ENCODE assay signal across 12 cellular contexts in the genomic region with DNA sequence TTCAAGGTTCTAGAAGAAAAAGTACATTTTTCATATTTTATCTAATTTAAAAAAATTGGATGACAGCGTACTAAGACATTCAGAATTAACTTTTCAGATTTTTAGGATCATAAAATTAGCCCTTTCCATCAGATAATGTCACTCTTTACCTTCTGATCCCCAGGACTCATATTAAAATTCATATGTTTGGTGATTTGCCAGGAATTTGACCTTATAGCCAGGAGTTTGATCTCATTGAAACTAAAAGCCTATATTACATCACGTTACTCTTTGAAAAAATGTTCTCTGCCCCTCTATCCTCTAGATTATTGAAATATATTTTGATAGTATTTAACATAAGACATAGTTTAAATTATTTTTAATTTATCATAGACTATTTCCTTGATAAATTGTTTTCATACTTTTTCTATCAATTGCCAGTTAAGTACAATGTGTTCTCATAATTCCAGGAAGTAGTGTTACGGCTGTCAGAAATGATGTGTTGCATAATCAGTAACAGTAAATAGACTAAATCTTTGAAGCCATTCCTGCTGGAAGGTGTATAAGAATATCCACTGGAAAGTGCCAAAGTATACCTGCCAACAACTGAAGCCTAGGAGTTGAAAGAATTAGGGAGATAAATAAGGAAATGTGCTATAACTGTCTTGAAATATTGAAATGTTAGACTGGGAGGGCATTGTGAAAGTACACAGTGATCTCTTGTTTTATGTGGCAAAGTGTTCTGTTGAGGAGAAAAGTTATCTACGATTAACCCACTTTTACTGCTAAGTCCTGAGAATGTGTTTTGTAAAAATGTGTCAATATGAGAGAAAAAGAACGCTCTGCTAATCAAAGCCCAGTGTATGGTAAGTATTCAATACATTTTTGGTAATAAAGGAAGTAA. TPM values are rescaled to one million over a fixed set of nuclear protein-coding genes. Genes with fewer than 3 reads are reported as not detected.
A peak's percentile ranks its signal among the peaks of the same experiment; 100 is the strongest.
DNase-seq lines count a peak whose midpoint lies in the region; ATAC-seq and TF ChIP-seq lines count a peak whose summit lies in the region.
"Had no signal": no experiment of that assay in that cellular context is flagged by ENCODE, and none has a peak within 500 bp of the region (broad histone marks: within the 10 kb centered on the region; RNA-seq: fewer than 3 reads in every experiment).

No MANE protein-coding gene starts in this region.

- H3F3A ChIP-seq in neural progenitor cell (ENCODE audit: low read depth), result no peaks in the 10 kb centered on the region

- ATAC-seq in right lobe of liver (peak; percentile 84 to 95 (median 88)), thoracic aorta (ENCODE audit: insufficient number of reproducible peaks, low FRiP score, low read depth) (no peak)

- intact Hi-C loops in right lobe of liver (cut with DNase I), result no loop called here

- no peak overlapping the region for H3K4me3 Mint-ChIP-seq in neural progenitor cell
- H3K4me3 Mint-ChIP-seq: activated naive CD8-positive, alpha-beta T cell treated with anti-CD3 and anti-CD28 coated beads for 36 hours; naive B cell had no signal

- H3K4me1 ChIP-seq in OCI-LY3 (ENCODE audit: low read length) (no peaks in the 10 kb centered on the region), right lobe of liver (peaks cover 0 to 12% (median 2%) of the 10 kb centered on the region in 4 donors), thoracic aorta (ENCODE audit: control insufficient read depth in 1 of 2, low read depth in 2 of 2) (peaks cover 10 to 21% of the 10 kb centered on the region in 2 donors), neural progenitor cell (no peaks in the 10 kb centered on the region)

- H3K4me3 ChIP-seq in OCI-LY3 (ENCODE audit: low read length) (no peak overlapping the region), right lobe of liver (peak overlapping the region in 2 of 3 donors; percentile 1 to 4), thoracic aorta (peak overlapping the region; percentile 24), neural progenitor cell (no peak overlapping the region)

- H3K9me3 Mint-ChIP-seq in neural progenitor cell, result no peaks in the 10 kb centered on the region
- H3K9me3 Mint-ChIP-seq: activated naive CD8-positive, alpha-beta T cell treated with anti-CD3 and anti-CD28 coated beads for 36 hours had no signal

- no peaks in the 10 kb centered on the region for H3K27me3 Mint-ChIP-seq in neural progenitor cell (ENCODE audit: insufficient read depth, low read depth)
- H3K27me3 Mint-ChIP-seq: activated naive CD8-positive, alpha-beta T cell treated with anti-CD3 and anti-CD28 coated beads for 36 hours; naive B cell had no signal

- H3K27ac ChIP-seq in OCI-LY3 (ENCODE audit: low read length) (no peak overlapping the region), right lobe of liver (peak overlapping the region; percentile 6 to 61 (median 58)), thoracic aorta (peak overlapping the region; percentile 61 to 68), neural progenitor cell (no peak overlapping the region)

- H3K27me3 ChIP-seq in OCI-LY3 (ENCODE audit: low read depth, low read length) (no peaks in the 10 kb centered on the region), right lobe of liver (no peaks in the 10 kb centered on the region), thoracic aorta (replicated peaks; ENCODE audit: insufficient read depth) (no peaks in the 10 kb centered on the region), neural progenitor cell (no peaks in the 10 kb centered on the region)

- TF ChIP-seq CTCF in OCI-LY3 (IDR thresholded peaks at IDR 0.05; ENCODE audit: low read depth, low read length), result no peak
- TF ChIP-seq CTCF in right lobe of liver (IDR thresholded peaks at IDR 0.05), result no peak
- no peak for TF ChIP-seq CTCF in thoracic aorta (IDR thresholded peaks at IDR 0.05)
- no peak for TF ChIP-seq CTCF in neural progenitor cell (IDR thresholded peaks at IDR 0.05)

- H3K9ac ChIP-seq in OCI-LY3 (ENCODE audit: low read length) (no peak overlapping the region), neural progenitor cell (no peak overlapping the region)

- WGBS in right lobe of liver (ENCODE audit: insufficient coverage, low coverage, low lambda C conversion rate, missing lambda C conversion rate), result 18% methylated on average over 5 of the region's 5 CpGs

- H3K27ac Mint-ChIP-seq in neural progenitor cell, result no peak overlapping the region
- H3K27ac Mint-ChIP-seq: activated naive CD8-positive, alpha-beta T cell treated with anti-CD3 and anti-CD28 coated beads for 36 hours; naive B cell had no signal

- 0 out of 2 replicates have a peak overlapping the region, but pooled peaks have one; percentile 7 for H3K4me2 ChIP-seq in OCI-LY3 (ENCODE audit: low read length)
- H3K4me2 ChIP-seq in neural progenitor cell, result no peak overlapping the region

- H3K36me3 Mint-ChIP-seq in neural progenitor cell, result no peaks in the 10 kb centered on the region
- H3K36me3 Mint-ChIP-seq: activated naive CD8-positive, alpha-beta T cell treated with anti-CD3 and anti-CD28 coated beads for 36 hours; naive B cell had no signal

- H3K4me1 Mint-ChIP-seq in neural progenitor cell, result peaks cover under 1% of the 10 kb centered on the region
- H3K4me1 Mint-ChIP-seq: activated naive CD8-positive, alpha-beta T cell treated with anti-CD3 and anti-CD28 coated beads for 36 hours; naive B cell had no signal

- H3K36me3 ChIP-seq in OCI-LY3 (replicated peaks; ENCODE audit: low read depth, low read length), result no peaks in the 10 kb centered on the region
- no peaks in the 10 kb centered on the region for H3K36me3 ChIP-seq in right lobe of liver
- H3K36me3 ChIP-seq in thoracic aorta, result no peaks in the 10 kb centered on the region
- no peaks in the 10 kb centered on the region for H3K36me3 ChIP-seq in neural progenitor cell

- peak overlapping the region; percentile 61 for H2AFZ ChIP-seq in OCI-LY3 (ENCODE audit: low read depth, low read length)
- no peak overlapping the region for H2AFZ ChIP-seq in neural progenitor cell (replicated peaks)

- H3K9me3 ChIP-seq in OCI-LY3 (ENCODE audit: insufficient read depth, low read length) (no peaks in the 10 kb centered on the region), right lobe of liver (no peaks in the 10 kb centered on the region), thoracic aorta (no peaks in the 10 kb centered on the region), neural progenitor cell (ENCODE audit: low read depth) (no peaks in the 10 kb centered on the region)

- DNase-seq in dermis microvascular lymphatic vessel endothelial cell (ENCODE audit: low read depth in 2 of 2) (peak; percentile 52 to 65), right lobe of liver (no peak), thoracic aorta (ENCODE audit: low spot score) (no peak), neural progenitor cell (ENCODE audit: low spot score) (no peak), NCI-H2171 treated with DMSO at 0.1 percent for 48 hours (lab: John Stamatoyannopoulos, UW) (no peak), NCI-H1417 (lab: John Stamatoyannopoulos, UW) (no peak)
- DNase-seq: activated naive CD8-positive, alpha-beta T cell treated with anti-CD3 and anti-CD28 coated beads for 36 hours; effector CD4-positive, alpha-beta T cell; GOT3; naive B cell; NCI-H2107 had no signal

- no peaks in the 10 kb centered on the region for H4K20me1 ChIP-seq in OCI-LY3 (ENCODE audit: insufficient read depth, low read length)
- H4K20me1 ChIP-seq in neural progenitor cell (ENCODE audit: low read depth), result no peaks in the 10 kb centered on the region

- H3K79me2 ChIP-seq in OCI-LY3 (ENCODE audit: low read length) (no peaks in the 10 kb centered on the region), neural progenitor cell (ENCODE audit: low read depth) (no peaks in the 10 kb centered on the region)

- no peak for TF ChIP-seq POLR2A in right lobe of liver (IDR thresholded peaks at IDR 0.05)

RNA-seq across cellular contexts. Expression of a gene that starts 32.9 kb away (rescaled TPM):
- total RNA-seq in dermis microvascular lymphatic vessel endothelial cell (11.3 and 22.0 TPM in 2 replicates), right lobe of liver (10 to 100 TPM in 3 of 6 experiments, 1 to 10 TPM in 3; 6.6 to 19.0 (median 10.3) TPM), thoracic aorta (10 to 100 TPM; 31.4 to 32.8 TPM), neural progenitor cell (ENCODE audit: low replicate concordance) (2.5 and 4.7 TPM in 2 replicates)
- total RNA-seq: activated naive CD8-positive, alpha-beta T cell treated with anti-CD3 and anti-CD28 coated beads for 36 hours had no signal

Comparison
In these comparisons a context has a peak if more than half of its experiments do, and no peak if none do; other contexts are left out.
1. H3K27ac ChIP-seq: peak in right lobe of liver (3 of 3) and thoracic aorta (2 of 2); none in OCI-LY3 (single experiment) and neural progenitor cell (single experiment).
2. H3K4me3 ChIP-seq: peak in right lobe of liver (2 of 3) and thoracic aorta (single experiment); none in OCI-LY3 (single experiment) and neural progenitor cell (single experiment).
3. DNase-seq: peak in dermis microvascular lymphatic vessel endothelial cell (2 of 2); none in right lobe of liver (0 of 3), thoracic aorta (single experiment), neural progenitor cell (single experiment), NCI-H2171 treated with DMSO at 0.1 percent for 48 hours (single experiment) and NCI-H1417 (0 of 3).